Comparison of ENCODE assay signal across 9 cellular contexts in genomic region chr19:4969772-4970531, GRCh38. TPM values are rescaled to one million over a fixed set of nuclear protein-coding genes. Genes with fewer than 3 reads are reported as not detected.
A peak's percentile ranks its signal among the peaks of the same experiment; 100 is the strongest.
DNase-seq lines count a peak whose midpoint lies in the region; ATAC-seq, FAIRE-seq and TF ChIP-seq lines count a peak whose summit lies in the region.
"Had no signal": no experiment of that assay in that cellular context is flagged by ENCODE, and none has a peak within 500 bp of the region (broad histone marks: within the 10 kb centered on the region; RNA-seq: fewer than 3 reads in every experiment).

No MANE protein-coding gene starts in this region.

- no peak for FAIRE-seq in H54 (lab: Jason Lieb, UNC)
- FAIRE-seq: A204.1 had no signal

- H3K4me1 ChIP-seq in MM.1S (ENCODE audit: low read length) (peaks cover 4% of the 10 kb centered on the region; the same call in 1 of the 2 replicates), adrenal gland (replicated peaks in 1 of 2) (peaks cover 34 to 51% of the 10 kb centered on the region in 2 donors), thoracic aorta (ENCODE audit: control insufficient read depth in 1 of 2, low read depth in 2 of 2) (peaks cover 17 to 36% of the 10 kb centered on the region in 2 donors)

- peaks cover 22% of the 10 kb centered on the region for H4K20me1 ChIP-seq in MM.1S (ENCODE audit: insufficient read depth, low read length)

- ATAC-seq in left lobe of liver (peak; percentile 30), thoracic aorta (ENCODE audit: insufficient number of reproducible peaks, low FRiP score, low read depth) (no peak)

- DNase-seq in DMS 273 (lab: John Stamatoyannopoulos, UW; ENCODE audit: unreplicated experiment): peak; percentile 61
- no peak for DNase-seq in DMS 273 treated with DMSO at 0.1 percent for 48 hours (lab: John Stamatoyannopoulos, UW)
- DNase-seq in MM.1S: peak; percentile 26
- DNase-seq in adrenal gland: peak in 6 of 7 donors; percentile 30 to 57 (median 48)
- peak; percentile 77 for DNase-seq in left lobe of liver (ENCODE audit: low spot score)
- DNase-seq in thoracic aorta (ENCODE audit: low spot score): no peak
- DNase-seq in H54 (ENCODE audit: insufficient read length, low spot score): no peak
- DNase-seq in GDM1 (lab: John Stamatoyannopoulos, UW): no peak

- peaks cover 14% of the 10 kb centered on the region for H3F3A ChIP-seq in MM.1S (ENCODE audit: insufficient read depth, low read length)

- H3K36me3 ChIP-seq in MM.1S (replicated peaks; ENCODE audit: insufficient read depth, low read length) (no peaks in the 10 kb centered on the region), adrenal gland (replicated peaks in 1 of 2) (no peaks in the 10 kb centered on the region), thoracic aorta (no peaks in the 10 kb centered on the region)

- peak overlapping the region; percentile 92 for H3K4me2 ChIP-seq in MM.1S (ENCODE audit: low read depth, low read length)

- no peaks in the 10 kb centered on the region for H3K27me3 ChIP-seq in MM.1S (replicated peaks; ENCODE audit: insufficient read depth, low read length)
- no peaks in the 10 kb centered on the region for H3K27me3 ChIP-seq in adrenal gland
- no peaks in the 10 kb centered on the region for H3K27me3 ChIP-seq in thoracic aorta (replicated peaks; ENCODE audit: insufficient read depth)

- TF ChIP-seq POLR2A in adrenal gland (IDR thresholded peaks at IDR 0.05) (no peak), H54 (IDR thresholded peaks at IDR 0.05; ENCODE audit: low read depth, low read length) (no peak)

- H3K4me3 ChIP-seq in MM.1S (ENCODE audit: low read length): peak overlapping the region; percentile 68
- H3K4me3 ChIP-seq in adrenal gland: peak overlapping the region in 3 of 4 donors; percentile 14 to 79 (median 51)
- peak overlapping the region; percentile 76 for H3K4me3 ChIP-seq in thoracic aorta

- H3K9me2 ChIP-seq in MM.1S (replicated peaks; ENCODE audit: insufficient read depth, low read length): no peaks in the 10 kb centered on the region

- intact Hi-C loops in adrenal gland (cut with DNase I): loop anchor here (5.0 to 10.0 kb wide), 2 partner anchors 55 to 62 kb away; no protein-coding TSS in a partner anchor

- H2AFZ ChIP-seq in MM.1S (ENCODE audit: low read length): no peak overlapping the region

- H3K9ac ChIP-seq in MM.1S (ENCODE audit: low read length): peak overlapping the region; percentile 67; the same call in 1 of the 2 replicates

- H3K27ac ChIP-seq in MM.1S (ENCODE audit: low read length) (no peak overlapping the region), adrenal gland (peak overlapping the region; percentile 61 to 93 (median 84)), thoracic aorta (no peak overlapping the region)

- TF ChIP-seq CTCF in MM.1S (IDR thresholded peaks at IDR 0.05; ENCODE audit: low read length): no peak
- no peak for TF ChIP-seq CTCF in adrenal gland (IDR thresholded peaks at IDR 0.05)
- no peak for TF ChIP-seq CTCF in thoracic aorta (IDR thresholded peaks at IDR 0.05)

- H3K9me3 ChIP-seq in MM.1S (replicated peaks; ENCODE audit: insufficient read depth, low read length) (no peaks in the 10 kb centered on the region), adrenal gland (replicated peaks in 1 of 3) (no peaks in the 10 kb centered on the region), thoracic aorta (no peaks in the 10 kb centered on the region)

- 1 to 4% (median 3%) methylated on average over 14 to 25 of the region's 25 CpGs for WGBS in adrenal gland, 4 donors

- peaks cover 53% of the 10 kb centered on the region for H3K79me2 ChIP-seq in MM.1S (ENCODE audit: low read length)

RNA-seq across cellular contexts. Expression of gene KDM4B, which starts 1.0 kb away (rescaled TPM):
- total RNA-seq in adrenal gland: 10 to 100 TPM; 30.4 to 65.1 (median 48.5) TPM
- 10 to 100 TPM; 11.4 to 46.6 (median 23.5) TPM for polyA plus RNA-seq in adrenal gland
- 38.1 TPM for total RNA-seq in left lobe of liver
- 10 to 100 TPM; 49.1 to 54.0 TPM for total RNA-seq in thoracic aorta

Comparison
In these comparisons a context has a peak if more than half of its experiments do, and no peak if none do; other contexts are left out.
1. DNase-seq: peak in DMS 273 (single experiment), MM.1S (single experiment), adrenal gland (6 of 7) and left lobe of liver (single experiment); none in DMS 273 treated with DMSO at 0.1 percent for 48 hours (single experiment), thoracic aorta (single experiment), H54 (single experiment) and GDM1 (single experiment).
2. H3K27ac ChIP-seq: peak in adrenal gland (5 of 5); none in MM.1S (single experiment) and thoracic aorta (0 of 2).
3. Peak in every context shown above with its lines, with median percentiles within 50 percentile points of each other: H3K4me3 ChIP-seq.